In genomic region chr1:156056326-156056849, GRCh38 we compare ENCODE assay signal across 22 cellular contexts. TPM values are rescaled to one million over a fixed set of nuclear protein-coding genes. Genes with fewer than 3 reads are reported as not detected.
DNase-seq lines count a peak whose midpoint lies in the region; ATAC-seq, FAIRE-seq and TF ChIP-seq lines count a peak whose summit lies in the region.
"Had no signal": no experiment of that assay in that cellular context is flagged by ENCODE, and none has a peak within 500 bp of the region (broad histone marks: within the 10 kb centered on the region; RNA-seq: fewer than 3 reads in every experiment).

No MANE protein-coding gene starts in this region.

- no peak for DNase-seq in CD4-positive, alpha-beta memory T cell
- no peak for DNase-seq in Karpas-422
- no peak for DNase-seq in K562 (ENCODE audit: extremely low read depth in 1 of 4, low spot score in 3 of 4)
- DNase-seq in neural progenitor cell (ENCODE audit: low spot score), result no peak
- no peak for DNase-seq in NCI-H774 (lab: John Stamatoyannopoulos, UW)
- DNase-seq in GDM1 (lab: John Stamatoyannopoulos, UW), result no peak
- DNase-seq in NOMO-1 treated with dmso at 0.1 percent for 144 hours (lab: John Stamatoyannopoulos, UW; ENCODE audit: unreplicated experiment), result no peak
- DNase-seq: activated CD8-positive, alpha-beta T cell treated with anti-CD3 and anti-CD28 coated beads, Interleukin-2, amount 10 ng/mL, durations not matched to agents 7 days and 5 days; activated T-cell treated with anti-CD3 and anti-CD28 coated beads, Interleukin-2, amount 50 U/mL, for 4 hours; Calu3; caudate nucleus; dorsolateral prefrontal cortex; EL; gastrocnemius medialis; left cardiac atrium; NCI-H1417 treated with DMSO at 0.1 percent for 48 hours; NCI-H524 treated with DMSO at 0.1 percent for 48 hours; stimulated activated CD4-positive, alpha-beta T cell treated with anti-CD3 and anti-CD28 coated beads, Interleukin-12 subunit alpha, Interleukin-12 subunit beta, amount 100 ng/mL, for 4 hours had no signal

- H3K27me3 Mint-ChIP-seq in CD4-positive, alpha-beta memory T cell, result no peaks in the 10 kb centered on the region
- H3K27me3 Mint-ChIP-seq in neural progenitor cell (ENCODE audit: insufficient read depth, low read depth), result peaks cover 15% of the 10 kb centered on the region

- H3K36me3 Mint-ChIP-seq in CD4-positive, alpha-beta memory T cell, result peaks cover 0 to 25% of the 10 kb centered on the region in 2 donors
- peaks cover 15% of the 10 kb centered on the region for H3K36me3 Mint-ChIP-seq in neural progenitor cell

- peaks cover 17% of the 10 kb centered on the region for H3K4me1 ChIP-seq in CD4-positive, alpha-beta memory T cell (ENCODE audit: insufficient read depth, low read length)
- H3K4me1 ChIP-seq in Karpas-422 (ENCODE audit: low read length) (peaks cover 19% of the 10 kb centered on the region), K562 (replicated peaks in 1 of 2; ENCODE audit: control insufficient read depth in 2 of 2, insufficient read depth in 2 of 2, low read length in 2 of 2) (peaks cover 16 to 27% of the 10 kb centered on the region in 2 experiments; a peak in 4 of 5 replicates), neural progenitor cell (peaks cover 15% of the 10 kb centered on the region)

- H3F3A ChIP-seq in neural progenitor cell (ENCODE audit: low read depth), result peaks cover 29% of the 10 kb centered on the region

- H3K9me3 Mint-ChIP-seq in CD4-positive, alpha-beta memory T cell, result no peaks in the 10 kb centered on the region
- H3K9me3 Mint-ChIP-seq in neural progenitor cell, result no peaks in the 10 kb centered on the region
- H3K9me3 Mint-ChIP-seq: activated T-cell treated with anti-CD3 and anti-CD28 coated beads, Interleukin-2, amount 50 U/mL, for 4 hours; T-helper 1 cell treated with Interleukin-12 subunit alpha and Interleukin-12 subunit beta and Interleukin-4 antibody, amounts not matched to agents 30 μg/mL and 1 μg/mL, for 36 hours had no signal

- H3K9me1 ChIP-seq in K562 (ENCODE audit: control insufficient read depth, insufficient read depth, low read length), result no peaks in the 10 kb centered on the region

- FAIRE-seq in K562 (lab: Jason Lieb, UNC), result no peak
- FAIRE-seq: HTR-8/SVneo had no signal

- no TSS peak for BruUV-seq in K562 (replicated peaks; lab: Mats Ljungman, UMichigan)

- in situ Hi-C loops in K562 (cut with MboI), result no loop called here

- H3K4me3 ChIP-seq in CD4-positive, alpha-beta memory T cell (ENCODE audit: low read length in 2 of 2), result no peak overlapping the region
- no peak overlapping the region for H3K4me3 ChIP-seq in Karpas-422 (ENCODE audit: low read length)
- H3K4me3 ChIP-seq in K562, result no peak overlapping the region
- H3K4me3 ChIP-seq in neural progenitor cell, result no peak overlapping the region

- no peak for TF ChIP-seq EP300 in K562 (IDR thresholded peaks at IDR 0.05; ENCODE audit: low read length)

- H3K4me1 Mint-ChIP-seq in CD4-positive, alpha-beta memory T cell, result peaks cover 13 to 46% (median 28%) of the 10 kb centered on the region in 4 donors
- H3K4me1 Mint-ChIP-seq in neural progenitor cell, result peaks cover 29% of the 10 kb centered on the region

- TF ChIP-seq POLR2A in K562 (conservative IDR thresholded peaks at IDR 0.05), result no peak

- H4K20me1 ChIP-seq in Karpas-422 (ENCODE audit: insufficient read depth, low read depth, low read length) (no peaks in the 10 kb centered on the region), K562 (replicated peaks; ENCODE audit: control insufficient read depth, insufficient read depth, low read length) (no peaks in the 10 kb centered on the region), neural progenitor cell (ENCODE audit: low read depth) (peaks cover 21% of the 10 kb centered on the region)

- H2AFZ ChIP-seq in Karpas-422 (ENCODE audit: low read length) (no peak overlapping the region), K562 (ENCODE audit: low read depth, low read length) (no peak overlapping the region), neural progenitor cell (replicated peaks) (no peak overlapping the region)

- no peak for TF ChIP-seq CTCF in K562 (IDR thresholded peaks at IDR 0.05 in 2 of 3, conservative IDR thresholded peaks at IDR 0.05 in 1 of 3; ENCODE audit: insufficient read depth in 2 of 3, low read depth in 1 of 3, low read length in 3 of 3)
- TF ChIP-seq CTCF in neural progenitor cell (IDR thresholded peaks at IDR 0.05), result no peak

- 95% methylated on average over 1 of the region's 1 CpG for WGBS in K562 (ENCODE audit: insufficient coverage, low coverage, missing lambda C conversion rate)

- no peaks in the 10 kb centered on the region for H3K36me3 ChIP-seq in CD4-positive, alpha-beta memory T cell (ENCODE audit: insufficient read depth, low read length)
- H3K36me3 ChIP-seq in Karpas-422 (ENCODE audit: insufficient read depth, low read length) (no peaks in the 10 kb centered on the region), K562 (ENCODE audit: control insufficient read depth, insufficient read depth, low read length) (peaks cover 23% of the 10 kb centered on the region; the same call in 1 of the 3 replicates), neural progenitor cell (no peaks in the 10 kb centered on the region)
- H3K36me3 ChIP-seq: gastrocnemius medialis had no signal

- peak overlapping the region in 7 of 8 donors; percentile 12 to 47 (median 21) for H3K4me3 Mint-ChIP-seq in CD4-positive, alpha-beta memory T cell
- H3K4me3 Mint-ChIP-seq in neural progenitor cell, result peak overlapping the region; percentile 43

- peak overlapping the region in 4 of 7 donors; percentile 7 to 15 (median 11) for H3K27ac Mint-ChIP-seq in CD4-positive, alpha-beta memory T cell
- no peak overlapping the region for H3K27ac Mint-ChIP-seq in neural progenitor cell
- H3K27ac Mint-ChIP-seq: activated CD8-positive, alpha-beta T cell treated with anti-CD3 and anti-CD28 coated beads, Interleukin-2, amount 10 ng/mL, durations not matched to agents 7 days and 5 days; T-helper 1 cell treated with Interleukin-12 subunit alpha and Interleukin-12 subunit beta and Interleukin-4 antibody, amounts not matched to agents 30 μg/mL and 1 μg/mL, for 36 hours had no signal

- H3K27me3 ChIP-seq in CD4-positive, alpha-beta memory T cell (ENCODE audit: insufficient read depth, low read length), result no peaks in the 10 kb centered on the region
- H3K27me3 ChIP-seq in Karpas-422 (ENCODE audit: low read length) (no peaks in the 10 kb centered on the region), K562 (ENCODE audit: control insufficient read depth in 2 of 2, insufficient read depth in 2 of 2, low read length in 2 of 2) (no peaks in the 10 kb centered on the region), neural progenitor cell (no peaks in the 10 kb centered on the region)
- H3K27me3 ChIP-seq: dorsolateral prefrontal cortex, gastrocnemius medialis, neutrophil had no signal

- H3K9me2 ChIP-seq in Karpas-422 (replicated peaks; ENCODE audit: insufficient read depth, low read length), result no peaks in the 10 kb centered on the region

- ATAC-seq in K562, result no peak
- ATAC-seq: activated CD8-positive, alpha-beta T cell treated with anti-CD3 and anti-CD28 coated beads, Interleukin-2, amount 10 ng/mL, durations not matched to agents 7 days and 5 days; activated T-cell treated with anti-CD3 and anti-CD28 coated beads, Interleukin-2, amount 50 U/mL, for 4 hours; gastrocnemius medialis; left cardiac atrium had no signal

- intact Hi-C loops in CD4-positive, alpha-beta memory T cell (cut with micrococcal nuclease), result no loop called here
- intact Hi-C loops in K562 (cut with micrococcal nuclease), result no loop called here

- H3K9ac ChIP-seq in Karpas-422 (ENCODE audit: low read length) (no peak overlapping the region), K562 (ENCODE audit: insufficient read depth in 1 of 2, low read depth in 2 of 2, low read length in 2 of 2) (no peak overlapping the region), neural progenitor cell (no peak overlapping the region)

- H3K79me2 ChIP-seq in Karpas-422 (ENCODE audit: low read length) (peaks cover 32% of the 10 kb centered on the region), K562 (ENCODE audit: control insufficient read depth, insufficient read depth, low read length) (peaks cover 36% of the 10 kb centered on the region), neural progenitor cell (ENCODE audit: low read depth) (peaks cover 48% of the 10 kb centered on the region)

- no peak overlapping the region for H3K27ac ChIP-seq in CD4-positive, alpha-beta memory T cell (ENCODE audit: low read depth, low read length)
- no peak overlapping the region for H3K27ac ChIP-seq in Karpas-422 (ENCODE audit: low read length)
- H3K27ac ChIP-seq in K562 (ENCODE audit: extremely low read depth, low read depth, low read length), result peak overlapping the region; percentile 44; the same call in 1 of the 3 replicates
- no peak overlapping the region for H3K27ac ChIP-seq in neural progenitor cell
- H3K27ac ChIP-seq: thoracic aorta had no signal

- peak overlapping the region; percentile 80 for H3K4me2 ChIP-seq in Karpas-422 (ENCODE audit: low read depth, low read length, poor library complexity, severe bottlenecking)
- H3K4me2 ChIP-seq in K562 (ENCODE audit: insufficient read depth, low read length), result peak overlapping the region; percentile 98; the same call in 1 of the 2 replicates
- no peak overlapping the region for H3K4me2 ChIP-seq in neural progenitor cell

- no peak for TF ChIP-seq RAD21 in K562 (CRISPR knock-in tag; conservative IDR thresholded peaks at IDR 0.05 in 1 of 2, IDR thresholded peaks at IDR 0.05 in 1 of 2)

- CTCF ChIA-PET in CD4-positive, alpha-beta memory T cell (lab: Charles Lee; ENCODE audit: partially characterized antibody), result no interaction called here
- CTCF ChIA-PET in K562 (lab: Yijun Ruan, JAX; ENCODE audit: low intra/inter-chr PET ratio), result no interaction called here

- POLR2A ChIA-PET in CD4-positive, alpha-beta memory T cell (lab: Charles Lee; ENCODE audit: partially characterized antibody), result no interaction called here
- POLR2A ChIA-PET in K562 (lab: Yijun Ruan, JAX), result interaction anchor here (0.7 kb wide), 1 partner anchor 9 kb away, joined by 3 read pairs; no protein-coding TSS in a partner anchor

- H3K9me3 ChIP-seq in CD4-positive, alpha-beta memory T cell (ENCODE audit: control insufficient read depth in 1 of 2, low read length in 2 of 2), result no peaks in the 10 kb centered on the region
- H3K9me3 ChIP-seq in Karpas-422 (ENCODE audit: low read length) (no peaks in the 10 kb centered on the region), K562 (replicated peaks; ENCODE audit: control insufficient read depth, insufficient read depth, low read depth, low read length) (no peaks in the 10 kb centered on the region), neural progenitor cell (ENCODE audit: low read depth) (no peaks in the 10 kb centered on the region)
- H3K9me3 ChIP-seq: gastrocnemius medialis, neutrophil, thoracic aorta had no signal

RNA-seq across cellular contexts. Expression of gene LAMTOR2, which starts 1.8 kb away (rescaled TPM):
- 10 to 100 TPM; 33.0 to 35.5 TPM for total RNA-seq in CD4-positive, alpha-beta memory T cell
- polyA plus RNA-seq in CD4-positive, alpha-beta memory T cell, result 100 to 1,000 TPM; 136 to 151 TPM
- 106 and 167 TPM in 2 replicates for total RNA-seq in Karpas-422 (2014; rRNA removed; shearing (Covaris generic); ENCODE audit: low replicate concordance)
- 9.0 and 18.3 TPM in 2 replicates for total RNA-seq in K562 (2011; cell fraction: chromatin; rRNA removed; ENCODE audit: low replicate concordance)
- total RNA-seq in K562 (2011; cell fraction: nucleolus; rRNA removed), result 19.3 and 22.5 TPM in 2 replicates
- 16.0 and 16.2 TPM in 2 replicates for total RNA-seq in K562 (2011; cell fraction: nucleoplasm; rRNA removed)
- total RNA-seq in K562 (2014; rRNA removed), result 92.7 and 98.7 TPM in 2 replicates
- 28.6 and 43.2 TPM in 2 replicates for total RNA-seq in K562 (2014; rRNA removed; fragmentation: Illumina TruSeq; extraction: Trizol)
- 69.3 and 74.6 TPM in 2 replicates for total RNA-seq in K562 (2015; rRNA removed; fragmentation: Illumina TruSeq; extraction: Trizol)
- 59.2 and 66.6 TPM in 2 replicates for total RNA-seq in K562 (2021)
- polyA plus RNA-seq in K562 (2011; rRNA removed), result 39.0 and 62.8 TPM in 2 replicates
- polyA plus RNA-seq in K562 (2011; cell fraction: cytosol; rRNA removed), result 100 and 125 TPM in 2 replicates
- polyA plus RNA-seq in K562 (2011; cell fraction: nucleus; rRNA removed), result 37.5 and 38.3 TPM in 2 replicates
- 84.9 and 94.8 TPM in 2 replicates for polyA plus RNA-seq in K562 (2012)
- 64.0 and 81.6 TPM in 2 replicates for polyA plus RNA-seq in K562 (2014; fragmentation: Illumina TruSeq; extraction: Trizol)
- 100 to 1,000 TPM; 157 to 161 TPM for polyA plus RNA-seq in K562 (2014; fragmentation: Nextera tagmentation; extraction: Ambion mirVana)
- polyA plus RNA-seq in K562 (2014; rRNA removed), result 88.8 and 91.0 TPM in 2 replicates
- 19.4 and 21.7 TPM in 2 replicates for polyA minus RNA-seq in K562 (2011; rRNA and poly(A)+ RNA removed)
- polyA minus RNA-seq in K562 (2011; cell fraction: cytosol; rRNA and poly(A)+ RNA removed), result 15.4 and 23.8 TPM in 2 replicates
- polyA minus RNA-seq in K562 (2011; cell fraction: nucleus; rRNA and poly(A)+ RNA removed), result 9.3 and 18.7 TPM in 2 replicates
- total RNA-seq in neural progenitor cell (ENCODE audit: low replicate concordance), result 29.4 and 50.6 TPM in 2 replicates

RNA-seq across cellular contexts. Expression of gene UBQLN4, which starts 2.8 kb away (rescaled TPM):
- total RNA-seq in CD4-positive, alpha-beta memory T cell, result 10 to 100 TPM; 38.0 to 39.5 TPM
- 10 to 100 TPM in 1 of 2 donors, 1 to 10 TPM in 1; 8.9 to 12.7 TPM for polyA plus RNA-seq in CD4-positive, alpha-beta memory T cell
- 29.1 and 37.9 TPM in 2 replicates for total RNA-seq in Karpas-422 (2014; rRNA removed; shearing (Covaris generic); ENCODE audit: low replicate concordance)
- total RNA-seq in K562 (2011; cell fraction: chromatin; rRNA removed; ENCODE audit: low replicate concordance), result 61.1 and 123 TPM in 2 replicates
- total RNA-seq in K562 (2011; cell fraction: nucleolus; rRNA removed), result 50.0 and 64.5 TPM in 2 replicates
- total RNA-seq in K562 (2011; cell fraction: nucleoplasm; rRNA removed), result 60.2 and 75.3 TPM in 2 replicates
- total RNA-seq in K562 (2014; rRNA removed) (35.1 and 38.1 TPM in 2 replicates), K562 (2014; rRNA removed; fragmentation: Illumina TruSeq; extraction: Trizol) (28.9 TPM in 2 replicates), K562 (2015; rRNA removed; fragmentation: Illumina TruSeq; extraction: Trizol) (35.8 and 37.0 TPM in 2 replicates), K562 (2021) (59.0 and 61.3 TPM in 2 replicates), neural progenitor cell (ENCODE audit: low replicate concordance) (43.7 and 64.9 TPM in 2 replicates)
- polyA plus RNA-seq in K562 (2011; rRNA removed) (65.5 and 66.5 TPM in 2 replicates), K562 (2014; fragmentation: Illumina TruSeq; extraction: Trizol) (60.1 and 60.6 TPM in 2 replicates), K562 (2014; fragmentation: Nextera tagmentation; extraction: Ambion mirVana) (10 to 100 TPM; 13.5 to 31.2 TPM), K562 (2014; rRNA removed) (55.2 and 57.7 TPM in 2 replicates)
- polyA plus RNA-seq in K562 (2011; cell fraction: cytosol; rRNA removed), result 70.3 and 86.6 TPM in 2 replicates
- polyA plus RNA-seq in K562 (2011; cell fraction: nucleus; rRNA removed), result 113 and 152 TPM in 2 replicates
- polyA plus RNA-seq in K562 (2012), result 42.0 and 54.4 TPM in 2 replicates
- polyA minus RNA-seq in K562 (2011; rRNA and poly(A)+ RNA removed), result 46.3 and 64.9 TPM in 2 replicates
- 42.7 and 42.8 TPM in 2 replicates for polyA minus RNA-seq in K562 (2011; cell fraction: cytosol; rRNA and poly(A)+ RNA removed)
- polyA minus RNA-seq in K562 (2011; cell fraction: nucleus; rRNA and poly(A)+ RNA removed), result 24.6 and 31.0 TPM in 2 replicates

RNA-seq across cellular contexts. Expression of gene RAB25, which starts 4.6 kb away (rescaled TPM):
- total RNA-seq in CD4-positive, alpha-beta memory T cell, result 1 to 10 TPM in 1 of 2 experiments, under 1 TPM in 1; 0.53 to 1.5 TPM
- polyA plus RNA-seq in CD4-positive, alpha-beta memory T cell, result 1 to 10 TPM; 5.9 to 6.6 TPM
- total RNA-seq in Karpas-422 (2014; rRNA removed; shearing (Covaris generic); ENCODE audit: low replicate concordance), result not detected in 2 replicates
- not detected in 2 replicates for total RNA-seq in K562 (2011; cell fraction: chromatin; rRNA removed; ENCODE audit: low replicate concordance)
- not detected in 2 replicates for total RNA-seq in K562 (2011; cell fraction: nucleolus; rRNA removed)
- not detected in 2 replicates for total RNA-seq in K562 (2011; cell fraction: nucleoplasm; rRNA removed)
- not detected in 2 replicates for total RNA-seq in K562 (2014; rRNA removed)
- not detected in 2 replicates for total RNA-seq in K562 (2014; rRNA removed; fragmentation: Illumina TruSeq; extraction: Trizol)
- total RNA-seq in K562 (2015; rRNA removed; fragmentation: Illumina TruSeq; extraction: Trizol), result not detected in 2 replicates
- total RNA-seq in K562 (2021), result 0.27 and 0.49 TPM in 2 replicates
- 0.10 and 0.68 TPM in 2 replicates for polyA plus RNA-seq in K562 (2011; rRNA removed)
- polyA plus RNA-seq in K562 (2011; cell fraction: cytosol; rRNA removed), result 0.30 and 0.37 TPM in 2 replicates
- polyA plus RNA-seq in K562 (2011; cell fraction: nucleus; rRNA removed), result 0.24 TPM in 1 of 2 replicates, not detected in the other
- polyA plus RNA-seq in K562 (2012), result 0.18 and 0.36 TPM in 2 replicates
- not detected in 2 replicates for polyA plus RNA-seq in K562 (2014; fragmentation: Illumina TruSeq; extraction: Trizol)
- under 1 TPM in 1 of 2 experiments, not detected in 1; 0.13 TPM for polyA plus RNA-seq in K562 (2014; fragmentation: Nextera tagmentation; extraction: Ambion mirVana)
- polyA plus RNA-seq in K562 (2014; rRNA removed), result 0.45 TPM in 1 of 2 replicates, not detected in the other
- polyA minus RNA-seq in K562 (2011; rRNA and poly(A)+ RNA removed), result 0.75 TPM in 1 of 2 replicates, not detected in the other
- not detected in 2 replicates for polyA minus RNA-seq in K562 (2011; cell fraction: cytosol; rRNA and poly(A)+ RNA removed)
- polyA minus RNA-seq in K562 (2011; cell fraction: nucleus; rRNA and poly(A)+ RNA removed), result not detected in 2 replicates
- total RNA-seq in neural progenitor cell (ENCODE audit: low replicate concordance), result 2.4 and 7.7 TPM in 2 replicates
- total RNA-seq: left cardiac atrium, thoracic aorta had no signal

RNA-seq across cellular contexts. Expression of gene MEX3A, which starts 25.9 kb away (rescaled TPM):
- total RNA-seq in CD4-positive, alpha-beta memory T cell, result not detected
- polyA plus RNA-seq in CD4-positive, alpha-beta memory T cell, result not detected
- total RNA-seq in Karpas-422 (2014; rRNA removed; shearing (Covaris generic); ENCODE audit: low replicate concordance), result 2.3 and 2.5 TPM in 2 replicates
- 4.5 and 10.4 TPM in 2 replicates for total RNA-seq in K562 (2011; cell fraction: chromatin; rRNA removed; ENCODE audit: low replicate concordance)
- 5.4 and 5.8 TPM in 2 replicates for total RNA-seq in K562 (2011; cell fraction: nucleolus; rRNA removed)
- 5.7 and 7.9 TPM in 2 replicates for total RNA-seq in K562 (2011; cell fraction: nucleoplasm; rRNA removed)
- total RNA-seq in K562 (2014; rRNA removed) (7.3 and 8.0 TPM in 2 replicates), K562 (2014; rRNA removed; fragmentation: Illumina TruSeq; extraction: Trizol) (4.2 and 4.4 TPM in 2 replicates), K562 (2015; rRNA removed; fragmentation: Illumina TruSeq; extraction: Trizol) (4.7 and 5.1 TPM in 2 replicates), K562 (2021) (13.7 and 14.5 TPM in 2 replicates), neural progenitor cell (ENCODE audit: low replicate concordance) (32.2 and 62.6 TPM in 2 replicates)
- polyA plus RNA-seq in K562 (2011; rRNA removed) (5.2 and 9.0 TPM in 2 replicates), K562 (2014; fragmentation: Illumina TruSeq; extraction: Trizol) (9.2 and 10.1 TPM in 2 replicates), K562 (2014; fragmentation: Nextera tagmentation; extraction: Ambion mirVana) (under 1 TPM; 0.36 to 0.37 TPM), K562 (2014; rRNA removed) (8.7 and 11.0 TPM in 2 replicates)
- polyA plus RNA-seq in K562 (2011; cell fraction: cytosol; rRNA removed), result 11.1 and 12.3 TPM in 2 replicates
- polyA plus RNA-seq in K562 (2011; cell fraction: nucleus; rRNA removed), result 14.4 and 17.6 TPM in 2 replicates
- 3.8 and 8.5 TPM in 2 replicates for polyA plus RNA-seq in K562 (2012)
- polyA minus RNA-seq in K562 (2011; rRNA and poly(A)+ RNA removed), result 5.8 and 6.9 TPM in 2 replicates
- 10.8 and 15.0 TPM in 2 replicates for polyA minus RNA-seq in K562 (2011; cell fraction: cytosol; rRNA and poly(A)+ RNA removed)
- polyA minus RNA-seq in K562 (2011; cell fraction: nucleus; rRNA and poly(A)+ RNA removed), result 2.6 and 5.0 TPM in 2 replicates
- total RNA-seq: gastrocnemius medialis had no signal

RNA-seq across cellular contexts. Expression of gene SSR2, which starts 35.6 kb away (rescaled TPM):
- 100 to 1,000 TPM; 252 to 276 TPM for total RNA-seq in CD4-positive, alpha-beta memory T cell
- polyA plus RNA-seq in CD4-positive, alpha-beta memory T cell, result 100 to 1,000 TPM; 349 to 442 TPM
- total RNA-seq in Karpas-422 (2014; rRNA removed; shearing (Covaris generic); ENCODE audit: low replicate concordance), result 145 and 205 TPM in 2 replicates
- total RNA-seq in K562 (2011; cell fraction: chromatin; rRNA removed; ENCODE audit: low replicate concordance), result 135 and 263 TPM in 2 replicates
- total RNA-seq in K562 (2011; cell fraction: nucleolus; rRNA removed), result 381 and 406 TPM in 2 replicates
- 336 and 340 TPM in 2 replicates for total RNA-seq in K562 (2011; cell fraction: nucleoplasm; rRNA removed)
- total RNA-seq in K562 (2014; rRNA removed), result 161 and 196 TPM in 2 replicates
- 211 and 214 TPM in 2 replicates for total RNA-seq in K562 (2014; rRNA removed; fragmentation: Illumina TruSeq; extraction: Trizol)
- 228 TPM in 2 replicates for total RNA-seq in K562 (2015; rRNA removed; fragmentation: Illumina TruSeq; extraction: Trizol)
- total RNA-seq in K562 (2021), result 167 and 183 TPM in 2 replicates
- 411 and 494 TPM in 2 replicates for polyA plus RNA-seq in K562 (2011; rRNA removed)
- 526 and 973 TPM in 2 replicates for polyA plus RNA-seq in K562 (2011; cell fraction: cytosol; rRNA removed)
- 138 and 218 TPM in 2 replicates for polyA plus RNA-seq in K562 (2011; cell fraction: nucleus; rRNA removed)
- 186 and 526 TPM in 2 replicates for polyA plus RNA-seq in K562 (2012)
- 350 and 402 TPM in 2 replicates for polyA plus RNA-seq in K562 (2014; fragmentation: Illumina TruSeq; extraction: Trizol)
- polyA plus RNA-seq in K562 (2014; fragmentation: Nextera tagmentation; extraction: Ambion mirVana), result 100 to 1,000 TPM; 370 to 392 TPM
- 240 and 277 TPM in 2 replicates for polyA plus RNA-seq in K562 (2014; rRNA removed)
- 232 and 241 TPM in 2 replicates for polyA minus RNA-seq in K562 (2011; rRNA and poly(A)+ RNA removed)
- polyA minus RNA-seq in K562 (2011; cell fraction: cytosol; rRNA and poly(A)+ RNA removed), result 105 and 113 TPM in 2 replicates
- 23.0 and 51.5 TPM in 2 replicates for polyA minus RNA-seq in K562 (2011; cell fraction: nucleus; rRNA and poly(A)+ RNA removed)
- 293 and 314 TPM in 2 replicates for total RNA-seq in neural progenitor cell (ENCODE audit: low replicate concordance)
